Comparison of ENCODE assay signal across 8 cellular contexts in genomic region chr17:42779942-42780815, GRCh38. TPM values are rescaled to one million over a fixed set of nuclear protein-coding genes. Genes with fewer than 3 reads are reported as not detected.
DNase-seq lines count a peak whose midpoint lies in the region; ATAC-seq lines count a peak whose summit lies in the region.

Gene WNK4 (plus strand): TSS chr17:42780610. CDS start chr17:42780699, 89 bp downstream.

- in situ Hi-C loops in ACHN (cut with HindIII; ENCODE audit: low pct_ligation_motif_present, low pct_unique_long_range_greater_than_20kb, low sequenced_read_pairs) = no loop called here
- in situ Hi-C loops in KBM-7 (cut with MboI; ENCODE audit: low pct_unique_long_range_greater_than_20kb, low sequenced_read_pairs) = no loop called here

- intact Hi-C loops in posterior vena cava (cut with DNase I) = no loop called here

- DNase-seq in ACHN (peak; percentile 77), HuH-7.5 (ENCODE audit: low spot score) (peak; percentile 87), dermis blood vessel endothelial cell (peak; percentile 59), lung microvascular endothelial cell (ENCODE audit: low read depth in 2 of 2) (peak; percentile 49 to 55), KBM-7 (no peak), NCI-H1436 (lab: John Stamatoyannopoulos, UW) (no peak), posterior vena cava (ENCODE audit: low spot score) (no peak)

- ATAC-seq in GM21717 (IDR thresholded peaks at IDR 0.05; ENCODE audit: unreplicated experiment) = no peak

RNA-seq across cellular contexts. Expression of gene WNK4, which starts in this region (rescaled TPM):
- total RNA-seq in dermis blood vessel endothelial cell (3.4 TPM in 2 replicates), lung microvascular endothelial cell (0.99 and 1.5 TPM in 2 replicates), posterior vena cava (under 1 TPM in 1 of 2 donors, not detected in 1; 0.05 TPM)

Comparison
In these comparisons a context has a peak if more than half of its experiments do, and no peak if none do; other contexts are left out.
1. DNase-seq: peak in ACHN (single experiment), HuH-7.5 (single experiment), dermis blood vessel endothelial cell (single experiment) and lung microvascular endothelial cell (2 of 2); none in KBM-7 (single experiment), NCI-H1436 (single experiment) and posterior vena cava (single experiment).